In the genomic region with DNA sequence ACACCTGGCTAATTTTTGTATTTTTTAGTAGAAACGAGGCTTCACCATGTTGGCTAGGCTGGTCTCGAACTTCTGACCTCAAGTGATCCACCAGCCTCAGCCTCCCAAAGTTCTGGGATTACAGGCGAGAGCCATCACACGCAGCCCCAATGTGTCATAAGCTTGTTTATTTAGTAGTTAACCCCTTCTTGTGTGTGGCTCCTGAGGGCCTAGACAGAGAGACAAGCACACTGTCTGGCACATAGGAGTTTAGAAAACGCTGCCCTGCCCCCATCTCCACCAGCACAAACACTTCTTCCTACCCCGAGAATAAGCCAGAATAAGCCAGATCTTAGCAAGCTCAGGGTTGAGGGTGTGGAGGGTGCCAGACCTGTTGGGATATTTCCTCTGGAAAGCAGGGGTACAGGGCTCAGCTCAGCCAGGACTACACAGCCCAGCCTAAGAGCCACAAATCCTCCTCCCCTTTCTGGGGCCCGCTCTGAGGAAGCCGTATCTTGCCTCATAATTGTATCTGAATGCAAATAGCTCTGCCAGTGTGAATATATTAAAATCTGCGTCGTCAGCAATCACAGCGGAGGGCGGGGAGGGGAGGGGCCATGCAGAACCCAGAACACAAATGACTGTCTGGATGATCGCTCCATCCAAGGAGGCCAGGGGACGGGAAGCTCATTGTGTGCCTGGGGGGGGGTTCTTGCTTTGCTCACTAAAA, we compare ENCODE assay signal across 16 cellular contexts.
A peak's percentile ranks its signal among the peaks of the same experiment; 100 is the strongest.
DNase-seq lines count a peak whose midpoint lies in the region; FAIRE-seq and TF ChIP-seq lines count a peak whose summit lies in the region.
"Had no signal": no experiment of that assay in that cellular context is flagged by ENCODE, and none has a peak within 500 bp of the region (broad histone marks: within the 10 kb centered on the region; RNA-seq: fewer than 3 reads in every experiment).

No MANE protein-coding gene starts in this region.

- H3K4me3 ChIP-seq in fibroblast of the aortic adventitia (ENCODE audit: low read depth, low read length) (no peak overlapping the region), stomach (no peak overlapping the region)
- H3K4me3 ChIP-seq: dorsolateral prefrontal cortex, thoracic aorta had no signal

- no peaks in the 10 kb centered on the region for H3K27me3 ChIP-seq in stomach
- H3K27me3 ChIP-seq: dorsolateral prefrontal cortex had no signal

- H3K9me3 ChIP-seq in stomach: no peaks in the 10 kb centered on the region
- H3K9me3 ChIP-seq: thoracic aorta had no signal

- H3K36me3 ChIP-seq in stomach: no peaks in the 10 kb centered on the region
- H3K36me3 ChIP-seq: thoracic aorta had no signal

- intact Hi-C loops in stomach (cut with DNase I; ENCODE audit: low total_unique reads): no loop called here

- peak; percentile 36 for DNase-seq in NCI-H146 (lab: John Stamatoyannopoulos, UW)
- no peak for DNase-seq in NCI-H146 treated with DMSO at 0.1 percent for 48 hours (lab: John Stamatoyannopoulos, UW; ENCODE audit: unreplicated experiment)
- peak; percentile 5 for DNase-seq in RWPE1 (ENCODE audit: low spot score)
- DNase-seq in fibroblast of the aortic adventitia (ENCODE audit: low read depth): peak; percentile 56
- peak; percentile 30 for DNase-seq in stomach
- no peak for DNase-seq in stimulated activated CD4-positive, alpha-beta T cell treated with anti-CD3 and anti-CD28 coated beads, Interleukin-15, amount 100 ng/mL, for 24 hours
- no peak for DNase-seq in HTR-8/SVneo (ENCODE audit: insufficient read length, low spot score)
- DNase-seq in NCI-H1105 treated with DMSO at 0.1 percent for 48 hours (lab: John Stamatoyannopoulos, UW): no peak
- DNase-seq: activated CD4-positive, alpha-beta T cell treated with anti-CD3 and anti-CD28 coated beads, Interleukin-2, amount 10 ng/mL, durations not matched to agents 24 days and 14 days; activated gamma-delta T cell treated with Interleukin-2 at 50 U/mL for 16 hours; GDM1; GOT3; NCI-H446; SW 1271 had no signal

- TF ChIP-seq POLR2A in stomach (IDR thresholded peaks at IDR 0.05): no peak

- 13 to 49% (median 24%) methylated on average over 14 of the region's 14 CpGs for WGBS in stomach, 5 donors

- TF ChIP-seq CTCF in RWPE1 (conservative IDR thresholded peaks at IDR 0.05; ENCODE audit: low read depth) (no peak), fibroblast of the aortic adventitia (IDR thresholded peaks at IDR 0.05; ENCODE audit: insufficient read depth, low read length) (no peak), stomach (IDR thresholded peaks at IDR 0.05) (no peak)

- CTCF ChIA-PET in RWPE1 (lab: Yijun Ruan, JAX): no interaction called here

- H3K27ac ChIP-seq in RWPE1: peak overlapping the region; percentile 36
- H3K27ac ChIP-seq in stomach: no peak overlapping the region
- H3K27ac ChIP-seq: thoracic aorta had no signal

- no peak for FAIRE-seq in HTR-8/SVneo (lab: Jason Lieb, UNC)

- POLR2A ChIA-PET in RWPE1 (lab: Yijun Ruan, JAX; ENCODE audit: low non-redundant PET): no interaction called here

- TF ChIP-seq EP300 in stomach (IDR thresholded peaks at IDR 0.05): no peak

- peaks cover 0 to 10% (median 3%) of the 10 kb centered on the region in 4 donors for H3K4me1 ChIP-seq in stomach

Comparison
In these comparisons a context has a peak if more than half of its experiments do, and no peak if none do; other contexts are left out.
1. DNase-seq: peak in NCI-H146 (single experiment), RWPE1 (single experiment), fibroblast of the aortic adventitia (single experiment) and stomach (single experiment); none in NCI-H146 treated with DMSO at 0.1 percent for 48 hours (single experiment), stimulated activated CD4-positive, alpha-beta T cell treated with anti-CD3 and anti-CD28 coated beads, Interleukin-15, amount 100 ng/mL, for 24 hours (single experiment), HTR-8/SVneo (single experiment) and NCI-H1105 treated with DMSO at 0.1 percent for 48 hours (single experiment).